In genomic region chr21:37005548-37006242, GRCh38 we compare ENCODE assay signal across 12 cellular contexts. TPM values are rescaled to one million over a fixed set of nuclear protein-coding genes. Genes with fewer than 3 reads are reported as not detected.
DNase-seq lines count a peak whose midpoint lies in the region; ATAC-seq and TF ChIP-seq lines count a peak whose summit lies in the region.
"Had no signal": no experiment of that assay in that cellular context is flagged by ENCODE, and none has a peak within 500 bp of the region (broad histone marks: within the 10 kb centered on the region; RNA-seq: fewer than 3 reads in every experiment).

No MANE protein-coding gene starts in this region.

- no CpG with 5 or more reads among the region's 58 CpGs for WGBS in mesendoderm (ENCODE audit: extremely low coverage, insufficient coverage, low lambda C conversion rate)
- WGBS in tibial nerve, 2 donors = 24 to 32% methylated on average over 40 to 58 of the region's 58 CpGs

- H3K79me1 ChIP-seq in mesendoderm (ENCODE audit: low read length) = no peaks in the 10 kb centered on the region

- H3K36me3 Mint-ChIP-seq in activated naive CD8-positive, alpha-beta T cell treated with anti-CD3 and anti-CD28 coated beads, Interleukin-2, amount 10 ng/mL, durations not matched to agents 7 days and 5 days = no peaks in the 10 kb centered on the region
- H3K36me3 Mint-ChIP-seq in activated naive CD8-positive, alpha-beta T cell treated with anti-CD3 and anti-CD28 coated beads for 36 hours = no peaks in the 10 kb centered on the region
- H3K36me3 Mint-ChIP-seq: memory B cell had no signal

- no peak overlapping the region for H3K27ac ChIP-seq in mesendoderm (ENCODE audit: low read depth, low read length)
- H3K27ac ChIP-seq in tibial nerve = no peak overlapping the region
- H3K27ac ChIP-seq: RWPE1 had no signal

- H3K36me3 ChIP-seq in endocrine pancreas (ENCODE audit: control insufficient read depth, insufficient read depth, low read length) (no peaks in the 10 kb centered on the region), mesendoderm (ENCODE audit: control insufficient read depth, insufficient read depth, low read length) (no peaks in the 10 kb centered on the region), tibial nerve (no peaks in the 10 kb centered on the region)

- no peak overlapping the region for H3K18ac ChIP-seq in mesendoderm (ENCODE audit: low read length)

- H3K9ac ChIP-seq in endocrine pancreas (ENCODE audit: control insufficient read depth, insufficient read depth, low read length) = peak overlapping the region; percentile 49
- peak overlapping the region; percentile 39 for H3K9ac ChIP-seq in mesendoderm (ENCODE audit: low read length)

- H3K4me3 Mint-ChIP-seq in activated naive CD8-positive, alpha-beta T cell treated with anti-CD3 and anti-CD28 coated beads, Interleukin-2, amount 10 ng/mL, durations not matched to agents 7 days and 5 days = peak overlapping the region; percentile 28
- no peak overlapping the region for H3K4me3 Mint-ChIP-seq in activated naive CD8-positive, alpha-beta T cell treated with anti-CD3 and anti-CD28 coated beads for 36 hours

- peak overlapping the region; percentile 27 for H3K4ac ChIP-seq in mesendoderm (ENCODE audit: low read depth, low read length)

- no peak overlapping the region for H2AK5ac ChIP-seq in mesendoderm (ENCODE audit: low read length)

- TF ChIP-seq CTCF in tibial nerve (IDR thresholded peaks at IDR 0.05) = no peak

- no peak overlapping the region for H3K27ac Mint-ChIP-seq in activated naive CD8-positive, alpha-beta T cell treated with anti-CD3 and anti-CD28 coated beads, Interleukin-2, amount 10 ng/mL, durations not matched to agents 7 days and 5 days
- H3K27ac Mint-ChIP-seq in activated naive CD8-positive, alpha-beta T cell treated with anti-CD3 and anti-CD28 coated beads for 36 hours = no peak overlapping the region
- H3K27ac Mint-ChIP-seq: memory B cell had no signal

- no peak overlapping the region for H4K5ac ChIP-seq in mesendoderm (ENCODE audit: low read length)

- H3K4me1 ChIP-seq in endocrine pancreas (ENCODE audit: control insufficient read depth, insufficient read depth, low read length) (no peaks in the 10 kb centered on the region), mesendoderm (ENCODE audit: control insufficient read depth, low read depth, low read length) (no peaks in the 10 kb centered on the region), tibial nerve (peaks cover 0 to 27% (median 5%) of the 10 kb centered on the region in 4 donors)

- peak overlapping the region; percentile 89 for H3K4me2 ChIP-seq in mesendoderm (ENCODE audit: low read length)

- POLR2A ChIA-PET in activated naive CD8-positive, alpha-beta T cell treated with anti-CD3 and anti-CD28 coated beads, Interleukin-2, amount 10 ng/mL, durations not matched to agents 7 days and 5 days (lab: Charles Lee) = interaction anchor here (0.5 kb wide), 1 partner anchor 16 kb away, joined by 3 read pairs; no protein-coding TSS in a partner anchor

- TF ChIP-seq EP300 in tibial nerve (IDR thresholded peaks at IDR 0.05) = no peak

- H3K4me3 ChIP-seq in endocrine pancreas (ENCODE audit: control insufficient read depth, insufficient read depth, low read length) (no peak overlapping the region), mesendoderm (ENCODE audit: low read length) (peak overlapping the region; percentile 30), tibial nerve (peak overlapping the region in 3 of 4 donors; percentile 25 to 43 (median 32))

- H3K56ac ChIP-seq in mesendoderm (ENCODE audit: low read length) = peak overlapping the region; percentile 64

- no peak for TF ChIP-seq POLR2A in tibial nerve (IDR thresholded peaks at IDR 0.05)

- H3K23ac ChIP-seq in mesendoderm (ENCODE audit: low read length) = no peak overlapping the region

- no peak overlapping the region for H2BK120ac ChIP-seq in mesendoderm (ENCODE audit: low read depth, low read length)

- no peak for DNase-seq in activated naive CD8-positive, alpha-beta T cell treated with anti-CD3 and anti-CD28 coated beads, Interleukin-2, amount 10 ng/mL, durations not matched to agents 7 days and 5 days
- no peak for DNase-seq in activated naive CD8-positive, alpha-beta T cell treated with anti-CD3 and anti-CD28 coated beads for 36 hours
- DNase-seq in mesendoderm (peak; percentile 33), tibial nerve (ENCODE audit: low spot score in 2 of 2) (no peak), NCI-H446 (lab: John Stamatoyannopoulos, UW) (no peak), Ammon's horn (ENCODE audit: low spot score) (no peak)
- DNase-seq in activated CD8-positive, alpha-beta memory T cell treated with anti-CD3 and anti-CD28 coated beads, Interleukin-2, amount 50 U/mL, for 4 hours = no peak
- DNase-seq: C1 segment of cervical spinal cord, NCI-H1694 had no signal

- no peak overlapping the region for H4K8ac ChIP-seq in mesendoderm (ENCODE audit: low read depth, low read length)

- no peaks in the 10 kb centered on the region for H3K27me3 ChIP-seq in endocrine pancreas (ENCODE audit: control insufficient read depth, insufficient read depth, low read length)
- H3K27me3 ChIP-seq in mesendoderm (ENCODE audit: insufficient read depth, low read length, poor library complexity) = peaks cover 5% of the 10 kb centered on the region
- H3K27me3 ChIP-seq in tibial nerve = peaks cover 3 to 50% of the 10 kb centered on the region in 2 donors

- no peak overlapping the region for H2BK5ac ChIP-seq in mesendoderm (ENCODE audit: low read length)

- ATAC-seq in activated naive CD8-positive, alpha-beta T cell treated with anti-CD3 and anti-CD28 coated beads, Interleukin-2, amount 10 ng/mL, durations not matched to agents 7 days and 5 days (ENCODE audit: low read depth) = no peak

- H2BK15ac ChIP-seq in mesendoderm (replicated peaks; ENCODE audit: low read depth) = no peak overlapping the region

- H3K9me3 ChIP-seq in endocrine pancreas (ENCODE audit: control insufficient read depth, low read length) (no peaks in the 10 kb centered on the region), tibial nerve (no peaks in the 10 kb centered on the region)

- H3K4me1 Mint-ChIP-seq in activated naive CD8-positive, alpha-beta T cell treated with anti-CD3 and anti-CD28 coated beads, Interleukin-2, amount 10 ng/mL, durations not matched to agents 7 days and 5 days = peaks cover 14% of the 10 kb centered on the region
- peaks cover 11% of the 10 kb centered on the region for H3K4me1 Mint-ChIP-seq in activated naive CD8-positive, alpha-beta T cell treated with anti-CD3 and anti-CD28 coated beads for 36 hours

- H3K9me3 Mint-ChIP-seq in activated naive CD8-positive, alpha-beta T cell treated with anti-CD3 and anti-CD28 coated beads, Interleukin-2, amount 10 ng/mL, durations not matched to agents 7 days and 5 days = no peaks in the 10 kb centered on the region
- no peaks in the 10 kb centered on the region for H3K9me3 Mint-ChIP-seq in activated naive CD8-positive, alpha-beta T cell treated with anti-CD3 and anti-CD28 coated beads for 36 hours
- H3K9me3 Mint-ChIP-seq: memory B cell had no signal

- peaks cover 40% of the 10 kb centered on the region for H3K27me3 Mint-ChIP-seq in activated naive CD8-positive, alpha-beta T cell treated with anti-CD3 and anti-CD28 coated beads, Interleukin-2, amount 10 ng/mL, durations not matched to agents 7 days and 5 days
- peaks cover 38% of the 10 kb centered on the region for H3K27me3 Mint-ChIP-seq in activated naive CD8-positive, alpha-beta T cell treated with anti-CD3 and anti-CD28 coated beads for 36 hours

- H3K79me2 ChIP-seq in mesendoderm (ENCODE audit: control insufficient read depth, insufficient read depth, low read length) = no peaks in the 10 kb centered on the region

RNA-seq across cellular contexts. Expression of gene RIPPLY3, which starts 0.8 kb away (rescaled TPM):
- total RNA-seq in activated naive CD8-positive, alpha-beta T cell treated with anti-CD3 and anti-CD28 coated beads, Interleukin-2, amount 10 ng/mL, durations not matched to agents 7 days and 5 days = not detected
- total RNA-seq in activated naive CD8-positive, alpha-beta T cell treated with anti-CD3 and anti-CD28 coated beads for 36 hours = under 1 TPM in 1 of 2 experiments, not detected in 1; 0.10 TPM
- polyA plus RNA-seq in mesendoderm (2013, experiment 1 of 2) = 0.51 TPM
- polyA plus RNA-seq in mesendoderm (2013, experiment 2 of 2) = 0.55 TPM
- not detected for total RNA-seq in tibial nerve

RNA-seq across cellular contexts. Expression of gene HLCS, which starts 39.2 kb away (rescaled TPM):
- 10 to 100 TPM; 17.4 to 17.8 TPM for total RNA-seq in activated naive CD8-positive, alpha-beta T cell treated with anti-CD3 and anti-CD28 coated beads, Interleukin-2, amount 10 ng/mL, durations not matched to agents 7 days and 5 days
- total RNA-seq in activated naive CD8-positive, alpha-beta T cell treated with anti-CD3 and anti-CD28 coated beads for 36 hours = 10 to 100 TPM; 12.2 to 13.7 TPM
- polyA plus RNA-seq in mesendoderm (2013, experiment 1 of 2) = 4.7 TPM
- 5.2 TPM for polyA plus RNA-seq in mesendoderm (2013, experiment 2 of 2)
- total RNA-seq in tibial nerve = 10 to 100 TPM; 14.4 to 19.0 (median 17.4) TPM
